10 cellular contexts compared by ENCODE assay signal in genomic region chr18:24270358-24270936, GRCh38.
DNase-seq lines count a peak whose midpoint lies in the region; ATAC-seq and TF ChIP-seq lines count a peak whose summit lies in the region.
"Had no signal": no experiment of that assay in that cellular context is flagged by ENCODE, and none has a peak within 500 bp of the region (broad histone marks: within the 10 kb centered on the region; RNA-seq: fewer than 3 reads in every experiment).

No MANE protein-coding gene starts in this region.

- H2AK5ac ChIP-seq in mesenchymal stem cell (ENCODE audit: low read length, severe bottlenecking): no peak overlapping the region

- H3K9me3 ChIP-seq in NT2/D1 (ENCODE audit: insufficient read depth, low read length) (no peaks in the 10 kb centered on the region), mesenchymal stem cell (ENCODE audit: control insufficient read depth, low read length) (no peaks in the 10 kb centered on the region), testis (no peaks in the 10 kb centered on the region)

- peak overlapping the region; percentile 94 for H3K4me2 ChIP-seq in mesenchymal stem cell (ENCODE audit: low read length, poor library complexity, severe bottlenecking)

- no peak overlapping the region for H4K91ac ChIP-seq in mesenchymal stem cell (ENCODE audit: low read length)

- H3K79me1 ChIP-seq in mesenchymal stem cell (replicated peaks; ENCODE audit: low read length, poor library complexity, severe bottlenecking): peaks cover 15% of the 10 kb centered on the region

- H2BK15ac ChIP-seq in mesenchymal stem cell (ENCODE audit: low read depth, poor library complexity, severe bottlenecking): no peak overlapping the region

- H3K27ac ChIP-seq in mesenchymal stem cell (ENCODE audit: low read length, poor library complexity, severe bottlenecking): no peak overlapping the region
- peak overlapping the region; percentile 83 to 91 for H3K27ac ChIP-seq in testis

- no peak for ATAC-seq in GM19324 (IDR thresholded peaks at IDR 0.05; ENCODE audit: low FRiP score, unreplicated experiment)

- H2BK5ac ChIP-seq in mesenchymal stem cell (ENCODE audit: low read depth, low read length, poor library complexity, severe bottlenecking): no peak overlapping the region

- H2AFZ ChIP-seq in mesenchymal stem cell (ENCODE audit: low read depth, low read length): no peak overlapping the region

- no peak for TF ChIP-seq POLR2A in testis (IDR thresholded peaks at IDR 0.05)

- no peak overlapping the region for H3K23ac ChIP-seq in mesenchymal stem cell (ENCODE audit: low read length in 2 of 2)

- WGBS in mesenchymal stem cell: 49% methylated on average over 3 of the region's 4 CpGs
- WGBS in testis, 2 donors: 13 to 16% methylated on average over 4 of the region's 4 CpGs

- no peak overlapping the region for H3K18ac ChIP-seq in mesenchymal stem cell (ENCODE audit: low read depth in 1 of 2, low read length in 2 of 2)

- TF ChIP-seq CTCF in testis (IDR thresholded peaks at IDR 0.05): no peak

- H3K27me3 ChIP-seq in NT2/D1 (ENCODE audit: insufficient read depth, insufficient read length) (no peaks in the 10 kb centered on the region), mesenchymal stem cell (ENCODE audit: control insufficient read depth in 1 of 2, insufficient read depth in 1 of 2, low read length in 2 of 2) (no peaks in the 10 kb centered on the region), testis (no peaks in the 10 kb centered on the region)

- intact Hi-C loops in testis (cut with DNase I; ENCODE audit: low total_unique reads): no loop called here

- no peak overlapping the region for H4K8ac ChIP-seq in mesenchymal stem cell (ENCODE audit: low read length)

- no peaks in the 10 kb centered on the region for H3K4me1 ChIP-seq in NT2/D1 (ENCODE audit: insufficient read depth, insufficient read length)
- no peaks in the 10 kb centered on the region for H3K4me1 ChIP-seq in mesenchymal stem cell (ENCODE audit: control insufficient read depth, insufficient read depth, low read depth, low read length)
- peaks cover 3% of the 10 kb centered on the region for H3K4me1 ChIP-seq in testis

- H3K9ac ChIP-seq in NT2/D1 (ENCODE audit: insufficient read length, low read depth): peak overlapping the region; percentile 85
- H3K9ac ChIP-seq in mesenchymal stem cell (ENCODE audit: low read length): peak overlapping the region; percentile 85

- H3K36me3 ChIP-seq in NT2/D1 (ENCODE audit: insufficient read depth, insufficient read length, low read length) (no peaks in the 10 kb centered on the region), mesenchymal stem cell (ENCODE audit: control insufficient read depth in 1 of 2, insufficient read depth in 2 of 2, low read depth in 1 of 2, low read length in 2 of 2) (peaks cover 0 to 10% of the 10 kb centered on the region in 2 experiments), testis (ENCODE audit: low read depth, missing control alignments) (no peaks in the 10 kb centered on the region)

- no peak overlapping the region for H2BK120ac ChIP-seq in mesenchymal stem cell (ENCODE audit: low read depth, low read length)

- H3K4ac ChIP-seq in mesenchymal stem cell (ENCODE audit: low read depth in 1 of 2, low read length in 2 of 2): no peak overlapping the region

- H3K4me3 ChIP-seq in NT2/D1 (ENCODE audit: insufficient read length, low read depth) (peak overlapping the region; percentile 69), mesenchymal stem cell (ENCODE audit: insufficient read depth in 1 of 2, low read depth in 1 of 2, low read length in 2 of 2) (peak overlapping the region in 1 of 2 experiments; percentile 88), testis (peak overlapping the region; percentile 65 to 75)

- DNase-seq in NT2/D1 (ENCODE audit: low read depth, low spot score) (no peak), dermis blood vessel endothelial cell (peak; percentile 0), mesenchymal stem cell (no peak), testis (no peak), NCI-H1930 (lab: John Stamatoyannopoulos, UW) (no peak), SIG-M5 (lab: John Stamatoyannopoulos, UW) (no peak), NCI-H1105 treated with DMSO at 0.1 percent for 48 hours (lab: John Stamatoyannopoulos, UW) (no peak)
- DNase-seq: activated CD4-positive, CD25-positive, alpha-beta regulatory T cell treated with anti-CD3 and anti-CD28 coated beads, Interleukin-2, amount 50 U/mL, for 72 hours; NCI-H2171 had no signal

- no peak overlapping the region for H2BK12ac ChIP-seq in mesenchymal stem cell (ENCODE audit: low read length in 2 of 2)

- no peak overlapping the region for H3K14ac ChIP-seq in mesenchymal stem cell (ENCODE audit: low read length in 2 of 2)
